Comparison of ENCODE assay signal across 8 cellular contexts in the genomic region with DNA sequence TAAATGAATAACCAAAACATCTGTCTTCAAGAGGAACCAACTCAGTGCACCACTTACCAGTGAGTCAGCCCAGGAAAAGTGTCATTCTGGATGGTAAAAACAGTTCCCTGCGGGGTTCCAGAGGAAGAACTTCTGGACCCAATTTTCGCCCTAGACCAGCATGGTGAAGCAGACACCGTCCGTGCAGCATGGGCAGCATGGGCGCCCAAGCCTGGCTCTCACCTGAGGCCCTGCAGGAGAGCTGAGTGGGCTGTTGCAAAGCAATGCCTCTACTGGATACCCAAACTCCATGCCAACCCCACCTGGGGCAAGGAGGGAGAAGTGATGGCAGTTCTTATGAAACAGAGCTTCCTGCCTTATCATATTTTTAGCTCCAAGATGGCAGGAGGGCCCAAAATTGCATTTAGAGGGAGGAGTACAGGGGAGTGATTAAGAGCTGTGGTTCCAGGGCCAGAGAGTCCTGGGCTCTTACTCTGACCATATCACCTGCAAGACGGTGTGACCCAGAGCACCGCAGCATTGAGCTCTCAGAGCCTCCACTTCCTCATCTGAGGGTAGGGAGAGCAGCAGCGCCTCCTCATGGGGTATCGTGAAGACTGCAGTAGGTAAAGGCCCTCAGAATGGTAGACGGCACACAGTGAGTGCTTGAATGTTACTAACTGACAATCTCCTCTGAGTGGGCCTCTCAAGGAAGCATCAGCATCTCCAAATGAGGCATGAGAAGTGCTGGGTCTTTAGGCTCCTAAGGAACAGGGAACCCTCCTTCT. TPM values are rescaled to one million over a fixed set of nuclear protein-coding genes. Genes with fewer than 3 reads are reported as not detected.
A peak's percentile ranks its signal among the peaks of the same experiment; 100 is the strongest.
DNase-seq lines count a peak whose midpoint lies in the region; ATAC-seq, FAIRE-seq and TF ChIP-seq lines count a peak whose summit lies in the region.

No MANE protein-coding gene starts in this region.

- no peak overlapping the region for H3K9ac ChIP-seq in kidney (ENCODE audit: low read length in 2 of 2)

- DNase-seq in ELF-1 (ENCODE audit: low read depth, low spot score) (peak; percentile 60), NOMO-1 (lab: John Stamatoyannopoulos, UW; ENCODE audit: unreplicated experiment in 2 of 2) (peak; percentile 47 to 72), iris pigment epithelial cell (ENCODE audit: low read depth) (peak; percentile 24), kidney (no peak), NCI-H524 treated with DMSO at 0.1 percent for 48 hours (lab: John Stamatoyannopoulos, UW) (no peak), putamen (ENCODE audit: low spot score) (no peak)
- peak; percentile 18 for DNase-seq in activated effector memory CD4-positive, alpha-beta T cell treated with Interleukin-2 at 50 U/mL for 16 hours

- no peak for FAIRE-seq in kidney (lab: Jason Lieb, UNC)

- intact Hi-C loops in kidney (cut with DNase I): no loop called here

- TF ChIP-seq CTCF in kidney (IDR thresholded peaks at IDR 0.05; ENCODE audit: borderline replicate concordance, extremely low read depth, insufficient read depth): no peak

- H3K36me3 ChIP-seq in kidney (ENCODE audit: control insufficient read depth in 1 of 2, insufficient read depth in 2 of 2, low read length in 2 of 2): peaks cover 25 to 56% of the 10 kb centered on the region in 2 donors

- H3K4me1 ChIP-seq in kidney (ENCODE audit: control insufficient read depth in 1 of 2, insufficient read depth in 1 of 2, low read depth in 1 of 2, low read length in 2 of 2): no peaks in the 10 kb centered on the region

- H3K27ac ChIP-seq in kidney (ENCODE audit: low read depth in 2 of 2, low read length in 2 of 2): no peak overlapping the region

- no peaks in the 10 kb centered on the region for H3K9me3 ChIP-seq in kidney (ENCODE audit: control insufficient read depth in 1 of 2, low read length in 2 of 2)

- H3K4me3 ChIP-seq in kidney (ENCODE audit: low read length in 2 of 2): no peak overlapping the region

- no peak for ATAC-seq in GM21825 (IDR thresholded peaks at IDR 0.05; ENCODE audit: unreplicated experiment)

RNA-seq across cellular contexts. Expression of gene INPP5K, which starts 16.6 kb away (rescaled TPM):
- total RNA-seq in kidney: 46.2 TPM
- polyA plus RNA-seq in kidney (ENCODE audit: insufficient read depth, low read depth, low replicate concordance): 36.1 TPM

RNA-seq across cellular contexts. Expression of gene PITPNA, which starts 29.6 kb away (rescaled TPM):
- 88.5 TPM for total RNA-seq in kidney
- polyA plus RNA-seq in kidney (ENCODE audit: insufficient read depth, low read depth, low replicate concordance): 45.2 TPM

RNA-seq across cellular contexts. Expression of gene MYO1C, which starts 40.5 kb away (rescaled TPM):
- total RNA-seq in kidney: 225 TPM
- 62.7 TPM for polyA plus RNA-seq in kidney (ENCODE audit: insufficient read depth, low read depth, low replicate concordance)

Comparison
In these comparisons a context has a peak if more than half of its experiments do, and no peak if none do; other contexts are left out.
1. DNase-seq: peak in ELF-1 (single experiment), NOMO-1 (2 of 2), activated effector memory CD4-positive, alpha-beta T cell treated with Interleukin-2 at 50 U/mL for 16 hours (single experiment) and iris pigment epithelial cell (single experiment); none in kidney (single experiment), NCI-H524 treated with DMSO at 0.1 percent for 48 hours (single experiment) and putamen (single experiment).